ENCODE assay signal across 23 cellular contexts in genomic region chr7:138237995-138238394, GRCh38.
"Had no signal": no experiment of that assay in that cellular context is flagged by ENCODE, and none has a peak within 500 bp of the region (broad histone marks: within the 10 kb centered on the region; RNA-seq: fewer than 3 reads in every experiment).

No MANE protein-coding gene starts in this region.

- H3K4me1 ChIP-seq: Peyer's patch had no signal

- H3K9me3 ChIP-seq: Peyer's patch had no signal

- FAIRE-seq: colon had no signal

- H3K4me3 ChIP-seq: Peyer's patch had no signal

- ATAC-seq: activated CD4-positive, CD25-positive, alpha-beta regulatory T cell treated with anti-CD3 and anti-CD28 coated beads, Interleukin-2, amount 50 U/mL, for 24 hours; activated CD8-positive, alpha-beta T cell treated with anti-CD3 and anti-CD28 coated beads for 36 hours; activated T-cell treated with anti-CD3 and anti-CD28 coated beads, Interleukin-2, amount 50 U/mL, for 72 hours had no signal

- H3K36me3 ChIP-seq: brain microvascular endothelial cell, Peyer's patch, WERI-Rb-1 had no signal

- H3K27ac ChIP-seq: brain microvascular endothelial cell, Peyer's patch, WERI-Rb-1 had no signal

- DNase-seq: activated CD4-positive, alpha-beta T cell treated with anti-CD3 and anti-CD28 coated beads for 4 hours; activated CD8-positive, alpha-beta memory T cell treated with anti-CD3 and anti-CD28 coated beads, Interleukin-2, amount 50 U/mL, for 4 hours; activated CD8-positive, alpha-beta T cell treated with anti-CD3 and anti-CD28 coated beads for 36 hours; activated gamma-delta T cell treated with Interleukin-2 at 50 U/mL for 16 hours; activated naive CD4-positive, alpha-beta T cell treated with anti-CD3 and anti-CD28 coated beads, Interleukin-2, amount 10 ng/mL, durations not matched to agents 7 days and 5 days; activated naive CD8-positive, alpha-beta T cell treated with anti-CD3 and anti-CD28 coated beads for 36 hours; activated T-cell treated with anti-CD3 and anti-CD28 coated beads, Interleukin-2, amount 50 U/mL, for 72 hours; brain microvascular endothelial cell; cerebellar nuclear complex; KG1; NCI-H1092; NCI-H1417; NCI-H1930; NCI-H2171; NCI-H2227 treated with DMSO at 0.1 percent for 48 hours; NCI-H526 treated with DMSO at 0.1 percent for 48 hours; NCI-H82; Peyer's patch; SHP77; T-helper 1 cell; WERI-Rb-1 had no signal

- H3K27me3 ChIP-seq: brain microvascular endothelial cell, Peyer's patch had no signal
